Comparison of ENCODE assay signal across 1 cellular context in genomic region chr3:111684640-111685039, GRCh38.
A peak's percentile ranks its signal among the peaks of the same experiment; 100 is the strongest.
TF ChIP-seq lines count a peak whose summit lies in the region.

No MANE protein-coding gene starts in this region.

TF ChIP-seq in K562, 482 proteins besides CTCF, POLR2A, EP300 and RAD21:
- TF ChIP-seq PREB (CRISPR knock-in tag; IDR thresholded peaks at IDR 0.05) (no peak), PCBP2 (IDR thresholded peaks at IDR 0.05; ENCODE audit: low read depth, low read length, poor library complexity, severe bottlenecking) (no peak), JUND (IDR thresholded peaks at IDR 0.05; ENCODE audit: borderline replicate concordance, low read depth, low read length) (no peak), JUND (tag; IDR thresholded peaks at IDR 0.05; ENCODE audit: borderline replicate concordance, low read depth, low read length) (peak; percentile 52; the same call in 1 of the 3 replicates), ATF3 (IDR thresholded peaks at IDR 0.05) (0 out of 2 replicates have a peak, but pooled peaks have one; percentile 37), ATF3 (CRISPR knock-in tag; conservative IDR thresholded peaks at IDR 0.05) (no peak), SRSF7 (optimal IDR thresholded peaks at IDR 0.05; ENCODE audit: low read depth, low read length) (no peak), RFX1 (IDR thresholded peaks at IDR 0.05) (peak; percentile 23; the same call in 1 of the 2 replicates), ZNF830 (CRISPR knock-in tag; IDR thresholded peaks at IDR 0.05) (no peak), ZNF436 (CRISPR knock-in tag; IDR thresholded peaks at IDR 0.05) (no peak), XRCC4 (IDR thresholded peaks at IDR 0.05; ENCODE audit: extremely low read depth, insufficient read depth, insufficient read length) (no peak), MTA1 (IDR thresholded peaks at IDR 0.05; ENCODE audit: borderline replicate concordance) (no peak), HOMEZ (CRISPR knock-in tag; IDR thresholded peaks at IDR 0.05) (no peak), MLX (CRISPR knock-in tag; conservative IDR thresholded peaks at IDR 0.05) (no peak), GTF3C2 (IDR thresholded peaks at IDR 0.05; ENCODE audit: borderline replicate concordance, extremely low read depth, insufficient read length) (no peak), ARHGAP35 (IDR thresholded peaks at IDR 0.05; ENCODE audit: partially characterized antibody) (no peak), TEAD2 (tag; IDR thresholded peaks at IDR 0.05) (no peak), ZSCAN29 (IDR thresholded peaks at IDR 0.05) (no peak), CBX8 (IDR thresholded peaks at IDR 0.05; ENCODE audit: borderline replicate concordance, extremely low read depth, low read depth, low read length, poor library complexity, severe bottlenecking) (no peak), ZNF354B (CRISPR knock-in tag; IDR thresholded peaks at IDR 0.05) (no peak), ATF2 (CRISPR knock-in tag; IDR thresholded peaks at IDR 0.05) (no peak), CTBP1 (IDR thresholded peaks at IDR 0.05; ENCODE audit: borderline replicate concordance) (no peak), NFIC (IDR thresholded peaks at IDR 0.05) (no peak), ZFP91 (CRISPR knock-in tag; IDR thresholded peaks at IDR 0.05) (no peak), ZKSCAN3 (CRISPR knock-in tag; IDR thresholded peaks at IDR 0.05) (no peak), AFF4 (CRISPR knock-in tag; IDR thresholded peaks at IDR 0.05) (no peak)
